In the genomic region with DNA sequence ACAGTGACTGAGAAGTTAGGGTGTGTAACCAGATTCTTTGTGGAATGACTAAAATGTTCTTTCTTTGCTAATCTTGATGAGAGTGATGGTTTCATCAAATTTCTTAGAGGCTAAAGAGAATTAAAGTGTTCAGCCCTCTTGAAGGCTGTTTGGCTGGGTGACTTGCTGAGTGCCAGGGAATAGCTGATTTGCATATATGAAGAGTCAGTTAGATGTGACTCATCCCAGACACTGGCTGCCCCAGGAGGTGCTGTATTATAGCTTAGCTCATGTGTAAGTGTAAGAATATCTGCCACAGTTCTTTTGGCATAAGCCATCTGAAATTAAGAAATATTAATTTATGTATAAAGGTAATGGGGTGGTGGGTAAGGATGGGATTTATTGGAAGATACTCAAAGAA, we compare ENCODE assay signal across 8 cellular contexts.
DNase-seq lines count a peak whose midpoint lies in the region; ATAC-seq and TF ChIP-seq lines count a peak whose summit lies in the region.

No MANE protein-coding gene starts in this region.

- H3K4me1 ChIP-seq in Peyer's patch = no peaks in the 10 kb centered on the region
- H3K4me1 ChIP-seq in body of pancreas = no peaks in the 10 kb centered on the region

- H3K9me3 Mint-ChIP-seq in activated T-helper 2 cell treated with anti-CD3 and anti-CD28 coated beads, Interferon-gamma antibody, Interleukin-2, Interleukin-4, amounts not matched to agents 10 μg/mL and 5 μg/mL and 100 μg/mL, durations not matched to agents 14 hours and 24 hours and 36 hours = no peaks in the 10 kb centered on the region

- no peak for ATAC-seq in body of pancreas

- no peaks in the 10 kb centered on the region for H3K27me3 Mint-ChIP-seq in activated T-helper 2 cell treated with anti-CD3 and anti-CD28 coated beads, Interferon-gamma antibody, Interleukin-2, Interleukin-4, amounts not matched to agents 10 μg/mL and 5 μg/mL and 100 μg/mL, durations not matched to agents 14 hours and 24 hours and 36 hours (ENCODE audit: low read depth)

- intact Hi-C loops in activated T-helper 2 cell treated with anti-CD3 and anti-CD28 coated beads, Interferon-gamma antibody, Interleukin-2, Interleukin-4, amounts not matched to agents 10 μg/mL and 5 μg/mL and 100 μg/mL, durations not matched to agents 14 hours and 24 hours and 36 hours (cut with micrococcal nuclease) = no loop called here
- intact Hi-C loops in body of pancreas (cut with DNase I) = no loop called here

- TF ChIP-seq POLR2A in Peyer's patch (IDR thresholded peaks at IDR 0.05) = no peak
- no peak for TF ChIP-seq POLR2A in body of pancreas (IDR thresholded peaks at IDR 0.05)

- H3K27ac Mint-ChIP-seq in activated T-helper 2 cell treated with anti-CD3 and anti-CD28 coated beads, Interferon-gamma antibody, Interleukin-2, Interleukin-4, amounts not matched to agents 10 μg/mL and 5 μg/mL and 100 μg/mL, durations not matched to agents 14 hours and 24 hours and 36 hours = no peak overlapping the region

- DNase-seq in NCI-H510A (lab: John Stamatoyannopoulos, UW) (peak; percentile 8), NCI-H510A treated with DMSO at 0.1 percent for 48 hours (lab: John Stamatoyannopoulos, UW) (no peak), NCI-H1436 (lab: John Stamatoyannopoulos, UW) (peak; percentile 58), cardiac fibroblast (ENCODE audit: low read depth in 2 of 2) (peak; percentile 29 to 71), superior temporal gyrus (ENCODE audit: extremely low spot score) (peak; percentile 67), Peyer's patch (no peak), body of pancreas (no peak)
- no peak for DNase-seq in activated T-helper 2 cell treated with anti-CD3 and anti-CD28 coated beads, Interferon-gamma antibody, Interleukin-2, Interleukin-4, amounts not matched to agents 10 μg/mL and 5 μg/mL and 100 μg/mL, durations not matched to agents 14 hours and 24 hours and 36 hours (ENCODE audit: low spot score)

- no peak overlapping the region for H3K4me3 Mint-ChIP-seq in activated T-helper 2 cell treated with anti-CD3 and anti-CD28 coated beads, Interferon-gamma antibody, Interleukin-2, Interleukin-4, amounts not matched to agents 10 μg/mL and 5 μg/mL and 100 μg/mL, durations not matched to agents 14 hours and 24 hours and 36 hours (ENCODE audit: low read depth)

- no peak overlapping the region for H3K4me3 ChIP-seq in cardiac fibroblast (replicated peaks in 1 of 2; ENCODE audit: low read depth in 2 of 2, low read length in 2 of 2)
- no peak overlapping the region for H3K4me3 ChIP-seq in Peyer's patch
- no peak overlapping the region for H3K4me3 ChIP-seq in body of pancreas

- TF ChIP-seq CTCF in cardiac fibroblast (IDR thresholded peaks at IDR 0.05; ENCODE audit: low read depth, low read length) (no peak), Peyer's patch (IDR thresholded peaks at IDR 0.05) (no peak), body of pancreas (IDR thresholded peaks at IDR 0.05) (no peak)

- H3K36me3 Mint-ChIP-seq in activated T-helper 2 cell treated with anti-CD3 and anti-CD28 coated beads, Interferon-gamma antibody, Interleukin-2, Interleukin-4, amounts not matched to agents 10 μg/mL and 5 μg/mL and 100 μg/mL, durations not matched to agents 14 hours and 24 hours and 36 hours (ENCODE audit: low read depth) = no peaks in the 10 kb centered on the region

- H3K36me3 ChIP-seq in Peyer's patch = no peaks in the 10 kb centered on the region
- H3K36me3 ChIP-seq in body of pancreas (replicated peaks in 1 of 2; ENCODE audit: insufficient read depth in 1 of 2, low read depth in 2 of 2) = no peaks in the 10 kb centered on the region

- no peaks in the 10 kb centered on the region for H3K4me1 Mint-ChIP-seq in activated T-helper 2 cell treated with anti-CD3 and anti-CD28 coated beads, Interferon-gamma antibody, Interleukin-2, Interleukin-4, amounts not matched to agents 10 μg/mL and 5 μg/mL and 100 μg/mL, durations not matched to agents 14 hours and 24 hours and 36 hours (ENCODE audit: low read depth)

- H3K27me3 ChIP-seq in Peyer's patch = no peaks in the 10 kb centered on the region
- H3K27me3 ChIP-seq in body of pancreas = no peaks in the 10 kb centered on the region

- no peaks in the 10 kb centered on the region for H3K9me3 ChIP-seq in Peyer's patch
- no peaks in the 10 kb centered on the region for H3K9me3 ChIP-seq in body of pancreas

- H3K27ac ChIP-seq in Peyer's patch = no peak overlapping the region
- H3K27ac ChIP-seq in body of pancreas = no peak overlapping the region

Comparison
In these comparisons a context has a peak if more than half of its experiments do, and no peak if none do; other contexts are left out.
1. DNase-seq: peak in NCI-H510A (single experiment), NCI-H1436 (single experiment), cardiac fibroblast (2 of 2) and superior temporal gyrus (single experiment); none in NCI-H510A treated with DMSO at 0.1 percent for 48 hours (single experiment), activated T-helper 2 cell treated with anti-CD3 and anti-CD28 coated beads, Interferon-gamma antibody, Interleukin-2, Interleukin-4, amounts not matched to agents 10 μg/mL and 5 μg/mL and 100 μg/mL, durations not matched to agents 14 hours and 24 hours and 36 hours (single experiment), Peyer's patch (0 of 3) and body of pancreas (0 of 4).